ENCODE assay signal across 8 cellular contexts in the genomic region with DNA sequence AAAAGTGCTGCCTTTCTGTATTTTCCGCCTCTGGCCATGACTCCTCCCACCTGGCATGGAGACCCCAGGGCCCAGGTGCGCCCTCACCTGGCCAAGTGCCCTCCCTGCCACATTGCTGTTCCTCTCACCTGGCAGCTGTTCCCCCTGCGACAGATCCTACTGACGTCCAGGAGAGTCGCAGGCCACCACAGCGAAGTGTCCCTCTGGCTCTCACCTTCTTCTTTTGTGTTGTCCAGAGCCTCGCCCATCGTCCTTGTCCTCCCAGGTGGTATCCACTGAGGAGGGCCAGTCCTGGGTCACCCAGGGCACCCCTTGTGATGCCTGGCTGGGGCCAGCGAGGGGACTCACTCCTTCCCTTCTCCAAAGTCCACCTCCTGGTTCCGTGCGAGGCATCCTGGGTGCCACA. TPM values are rescaled to one million over a fixed set of nuclear protein-coding genes. Genes with fewer than 3 reads are reported as not detected.
DNase-seq lines count a peak whose midpoint lies in the region; ATAC-seq and TF ChIP-seq lines count a peak whose summit lies in the region.

No MANE protein-coding gene starts in this region.

- peaks cover 2% of the 10 kb centered on the region for H3K36me3 Mint-ChIP-seq in T-helper 17 cell (ENCODE audit: low read depth)

- H4K20me1 ChIP-seq in GM23248 (ENCODE audit: insufficient read depth) = no peaks in the 10 kb centered on the region

- H3K4me1 ChIP-seq in psoas muscle (no peaks in the 10 kb centered on the region), GM23248 (ENCODE audit: insufficient read depth) (no peaks in the 10 kb centered on the region)

- H3K27ac ChIP-seq in psoas muscle (no peak overlapping the region), GM23248 (no peak overlapping the region)

- intact Hi-C loops in psoas muscle (cut with DNase I) = no loop called here

- ATAC-seq in T-helper 17 cell (peak; percentile 54), psoas muscle (no peak), GM19023 (IDR thresholded peaks at IDR 0.05; ENCODE audit: unreplicated experiment) (no peak)

- DNase-seq in COLO829 (ENCODE audit: low spot score) (peak; percentile 15), HT1080 (ENCODE audit: low read depth) (peak; percentile 41), T-helper 17 cell (peak in 2 of 3 donors; percentile 22 to 36), psoas muscle (peak; percentile 15 to 37), cerebellum (ENCODE audit: low spot score) (no peak), GM23248 (no peak)
- peak; percentile 14 for DNase-seq in effector CD4-positive, alpha-beta T cell

- H3K27me3 ChIP-seq in psoas muscle (ENCODE audit: insufficient read depth in 3 of 3, low read length in 2 of 3) (peaks cover 0 to 77% (median 6%) of the 10 kb centered on the region in 3 donors), GM23248 (replicated peaks; ENCODE audit: insufficient read depth) (peaks cover 45% of the 10 kb centered on the region)

- H3K9me2 ChIP-seq in GM23248 (ENCODE audit: insufficient read depth) = no peaks in the 10 kb centered on the region

- peaks cover 11% of the 10 kb centered on the region for H3K4me1 Mint-ChIP-seq in T-helper 17 cell

- no peak overlapping the region for H3K4me3 ChIP-seq in psoas muscle
- no peak overlapping the region for H3K4me3 ChIP-seq in GM23248

- 75 to 81% (median 80%) methylated on average over 11 of the region's 11 CpGs for WGBS in psoas muscle, 3 donors
- 77 to 78% methylated on average over 11 of the region's 11 CpGs for WGBS in GM23248 (ENCODE audit: low coverage in 1 of 2, low lambda C conversion rate in 2 of 2, missing lambda C conversion rate in 2 of 2), 2 experiments

- H3K36me3 ChIP-seq in psoas muscle (ENCODE audit: insufficient read depth in 1 of 2, low read depth in 1 of 2) (no peaks in the 10 kb centered on the region), GM23248 (ENCODE audit: low read depth) (no peaks in the 10 kb centered on the region)

- H3K4me3 Mint-ChIP-seq in T-helper 17 cell = peak overlapping the region; percentile 15

- H3K9me3 ChIP-seq in T-helper 17 cell (ENCODE audit: control insufficient read depth, low read length, poor library complexity, severe bottlenecking) = no peaks in the 10 kb centered on the region
- H3K9me3 ChIP-seq in psoas muscle = no peaks in the 10 kb centered on the region
- H3K9me3 ChIP-seq in GM23248 (ENCODE audit: low read depth) = no peaks in the 10 kb centered on the region

- in situ Hi-C loops in GM23248 (cut with MboI) = no loop called here

- no peak overlapping the region for H3K4me2 ChIP-seq in GM23248 (ENCODE audit: unreplicated experiment)

- H3F3A ChIP-seq in GM23248 (ENCODE audit: insufficient read depth) = no peaks in the 10 kb centered on the region

- no peak for TF ChIP-seq CTCF in psoas muscle (IDR thresholded peaks at IDR 0.05)

- peaks cover 47% of the 10 kb centered on the region for H3K27me3 Mint-ChIP-seq in T-helper 17 cell

- H3K27ac Mint-ChIP-seq in T-helper 17 cell = no peak overlapping the region

- H3K79me2 ChIP-seq in GM23248 (ENCODE audit: insufficient read depth) = no peaks in the 10 kb centered on the region

- no peak overlapping the region for H2AFZ ChIP-seq in GM23248

- no peak overlapping the region for H3K9ac ChIP-seq in GM23248

RNA-seq across cellular contexts. Expression of a gene that starts 2.6 kb away (rescaled TPM):
- total RNA-seq in HT1080 (2014; rRNA removed; shearing (Covaris generic)) = not detected in 2 replicates
- 0.14 and 0.34 TPM in 2 replicates for polyA plus RNA-seq in HT1080 (2015; cell fraction: cytosol; rRNA removed)
- polyA plus RNA-seq in HT1080 (2015; cell fraction: nucleus; rRNA removed) = 0.23 and 0.58 TPM in 2 replicates
- total RNA-seq in T-helper 17 cell = not detected
- under 1 TPM in 3 of 4 donors, not detected in 1; 0.59 to 0.96 (median 0.83) TPM for total RNA-seq in psoas muscle
- polyA plus RNA-seq in psoas muscle = under 1 TPM; 0.08 to 0.68 (median 0.35) TPM
- 8.0 TPM for total RNA-seq in cerebellum
- total RNA-seq in GM23248 (2014; rRNA removed; shearing (Covaris generic)) = not detected in 2 replicates
- polyA plus RNA-seq in GM23248 (2016; fragmentation: Nextera tagmentation; extraction: Ambion mirVana) = not detected in 2 replicates

Comparison
In these comparisons a context has a peak if more than half of its experiments do, and no peak if none do; other contexts are left out.
1. DNase-seq: peak in COLO829 (single experiment), HT1080 (single experiment), T-helper 17 cell (2 of 3), effector CD4-positive, alpha-beta T cell (single experiment) and psoas muscle (2 of 2); none in cerebellum (single experiment) and GM23248 (single experiment).